ENCODE assay signal across 1 cellular context in genomic region chrX:45515262-45516215, GRCh38.
TF ChIP-seq lines count a peak whose summit lies in the region.

No MANE protein-coding gene starts in this region.

TF ChIP-seq in IMR-90, 13 proteins besides CTCF, POLR2A, EP300 and RAD21 (continued from another document):
- peak; percentile 51 for TF ChIP-seq BHLHE40 (IDR thresholded peaks at IDR 0.05; ENCODE audit: low read depth, low read length)
